ENCODE assay signal across 11 cellular contexts in genomic region chr20:51650685-51651134, GRCh38.
A peak's percentile ranks its signal among the peaks of the same experiment; 100 is the strongest.
DNase-seq lines count a peak whose midpoint lies in the region; ATAC-seq and TF ChIP-seq lines count a peak whose summit lies in the region.
"Had no signal": no experiment of that assay in that cellular context is flagged by ENCODE, and none has a peak within 500 bp of the region (broad histone marks: within the 10 kb centered on the region; RNA-seq: fewer than 3 reads in every experiment).

No MANE protein-coding gene starts in this region.

- no peaks in the 10 kb centered on the region for H3K9me3 ChIP-seq in T-helper 17 cell (ENCODE audit: control insufficient read depth, low read length, poor library complexity, severe bottlenecking)
- H3K9me3 ChIP-seq: right atrium auricular region, thoracic aorta had no signal

- H3K4me3 Mint-ChIP-seq in T-helper 17 cell = no peak overlapping the region

- TF ChIP-seq CTCF in kidney epithelial cell (IDR thresholded peaks at IDR 0.05; ENCODE audit: insufficient read depth, low read length, poor library complexity, severe bottlenecking) = no peak

- DNase-seq in AG20443 (ENCODE audit: low spot score) (peak; percentile 40), T-helper 17 cell (no peak), kidney epithelial cell (ENCODE audit: low read depth) (peak; percentile 79), HuH-7 (ENCODE audit: low spot score) (no peak)
- DNase-seq in central memory CD4-positive, alpha-beta T cell = no peak
- DNase-seq: NCI-H524 treated with DMSO at 0.1 percent for 48 hours had no signal

- H3K36me3 Mint-ChIP-seq in T-helper 17 cell (ENCODE audit: low read depth) = no peaks in the 10 kb centered on the region

- H3K27ac Mint-ChIP-seq in T-helper 17 cell = no peak overlapping the region

- no peaks in the 10 kb centered on the region for H3K36me3 ChIP-seq in kidney epithelial cell (ENCODE audit: control insufficient read depth, insufficient read depth, low read length)
- H3K36me3 ChIP-seq: right atrium auricular region had no signal

- no peaks in the 10 kb centered on the region for H3K27me3 ChIP-seq in kidney epithelial cell (ENCODE audit: control insufficient read depth, insufficient read depth, low read length)
- H3K27me3 ChIP-seq: right atrium auricular region had no signal

- H3K27me3 Mint-ChIP-seq in T-helper 17 cell = peaks cover 31% of the 10 kb centered on the region

- ATAC-seq in HG02885 (IDR thresholded peaks at IDR 0.05; ENCODE audit: poor library complexity, unreplicated experiment) (peak; percentile 50), T-helper 17 cell (peak; percentile 70), GM21723 (IDR thresholded peaks at IDR 0.05; ENCODE audit: unreplicated experiment) (no peak), GM18907 (IDR thresholded peaks at IDR 0.05; ENCODE audit: unreplicated experiment) (no peak)

- H3K4me3 ChIP-seq in kidney epithelial cell (ENCODE audit: low read depth, low read length) = no peak overlapping the region
- H3K4me3 ChIP-seq: right atrium auricular region, thoracic aorta had no signal

- H3K4me1 Mint-ChIP-seq in T-helper 17 cell = peaks cover 3% of the 10 kb centered on the region

Comparison
In these comparisons a context has a peak if more than half of its experiments do, and no peak if none do; other contexts are left out.
1. DNase-seq: peak in AG20443 (single experiment) and kidney epithelial cell (single experiment); none in T-helper 17 cell (0 of 3), central memory CD4-positive, alpha-beta T cell (single experiment) and HuH-7 (single experiment).
2. ATAC-seq: peak in HG02885 (single experiment) and T-helper 17 cell (single experiment); none in GM21723 (single experiment) and GM18907 (single experiment).